10 cellular contexts compared by ENCODE assay signal in genomic region chr3:197083486-197083885, GRCh38. TPM values are rescaled to one million over a fixed set of nuclear protein-coding genes. Genes with fewer than 3 reads are reported as not detected.
A peak's percentile ranks its signal among the peaks of the same experiment; 100 is the strongest.
DNase-seq lines count a peak whose midpoint lies in the region; ATAC-seq, FAIRE-seq and TF ChIP-seq lines count a peak whose summit lies in the region.
"Had no signal": no experiment of that assay in that cellular context is flagged by ENCODE, and none has a peak within 500 bp of the region (broad histone marks: within the 10 kb centered on the region; RNA-seq: fewer than 3 reads in every experiment).

No MANE protein-coding gene starts in this region.

- H3K4me1 ChIP-seq in A549, result peaks cover 9% of the 10 kb centered on the region
- H3K4me1 ChIP-seq in esophagus squamous epithelium, result no peaks in the 10 kb centered on the region

- TF ChIP-seq RAD21 in A549 (conservative IDR thresholded peaks at IDR 0.05 in 1 of 2, IDR thresholded peaks at IDR 0.05 in 1 of 2), result no peak

- peak; percentile 85 for ATAC-seq in A549
- no peak for ATAC-seq in HG02571 (IDR thresholded peaks at IDR 0.05; ENCODE audit: unreplicated experiment)
- no peak for ATAC-seq in GM18861 (IDR thresholded peaks at IDR 0.05; ENCODE audit: unreplicated experiment)

- CTCF ChIA-PET in A549 (lab: Yijun Ruan, JAX), result interaction anchor here (0.9 to 1.3 kb wide), 2 partner anchors 9 to 54 kb away, joined by 3 read pairs; partner anchors contain the start of gene MELTF

- 80% methylated on average over 4 of the region's 4 CpGs for WGBS in A549 (ENCODE audit: missing lambda C conversion rate)
- WGBS in esophagus squamous epithelium, 2 donors, result 74 to 87% methylated on average over 4 of the region's 4 CpGs

- DNase-seq in A549 (ENCODE audit: low read depth in 1 of 2, low spot score in 1 of 2), result peak; percentile 2 to 6
- peak; percentile 8 for DNase-seq in H4 (ENCODE audit: low spot score)
- peak; percentile 52 to 63 for DNase-seq in activated T-cell treated with anti-CD3 and anti-CD28 coated beads, Interleukin-2, amount 50 U/mL, for 48 hours
- peak; percentile 87 for DNase-seq in iris pigment epithelial cell (ENCODE audit: low read depth)
- no peak for DNase-seq in esophagus squamous epithelium (lab: John Stamatoyannopoulos, UW)
- DNase-seq in globus pallidus (ENCODE audit: low spot score), result no peak
- DNase-seq: SHP77 had no signal

- H3K36me3 ChIP-seq in esophagus squamous epithelium, result peaks cover 0 to 73% (median 0%) of the 10 kb centered on the region in 3 donors

- H3K9me3 ChIP-seq in A549 (no peaks in the 10 kb centered on the region), esophagus squamous epithelium (no peaks in the 10 kb centered on the region)

- H3K27me3 ChIP-seq in esophagus squamous epithelium, result no peaks in the 10 kb centered on the region

- no peak overlapping the region for H3K4me2 ChIP-seq in A549

- intact Hi-C loops in esophagus squamous epithelium (cut with DNase I), result no loop called here

- no peak for FAIRE-seq in A549 (lab: Jason Lieb, UNC)

- no peak for TF ChIP-seq POLR2A in A549 (IDR thresholded peaks at IDR 0.05; ENCODE audit: low read length)
- no peak for TF ChIP-seq POLR2A in esophagus squamous epithelium (IDR thresholded peaks at IDR 0.05)

- no peak for TF ChIP-seq EP300 in A549 (IDR thresholded peaks at IDR 0.05)

- H3K27ac ChIP-seq in A549, result 0 out of 6 replicates have a peak overlapping the region, but pooled peaks of 1 of the 2 experiments have one; percentile 38
- no peak overlapping the region for H3K27ac ChIP-seq in esophagus squamous epithelium
- H3K27ac ChIP-seq: coronary artery had no signal

- TF ChIP-seq CTCF in A549 (IDR thresholded peaks at IDR 0.05) (no peak), esophagus squamous epithelium (IDR thresholded peaks at IDR 0.05) (no peak)

- H3K4me3 ChIP-seq in A549 (no peak overlapping the region), esophagus squamous epithelium (no peak overlapping the region)
- H3K4me3 ChIP-seq: coronary artery had no signal

- POLR2A ChIA-PET in A549 (lab: Yijun Ruan, JAX), result interaction anchor here (0.5 kb wide), 1 partner anchor 16 kb away, joined by 6 read pairs; no protein-coding TSS in a partner anchor

TF ChIP-seq in A549, 52 proteins besides CTCF, POLR2A, EP300 and RAD21:
- no peak for TF ChIP-seq FOSL2 (IDR thresholded peaks at IDR 0.05)
- TF ChIP-seq FOSL2 (CRISPR knock-in tag; IDR thresholded peaks at IDR 0.05), result peak; percentile 31; the same call in 1 of the 2 replicates
- no peak for TF ChIP-seq EHMT2 (IDR thresholded peaks at IDR 0.05; ENCODE audit: low read depth)
- no peak for TF ChIP-seq USF2 (IDR thresholded peaks at IDR 0.05)

RNA-seq across cellular contexts. Expression of gene MELTF, which starts 53.9 kb away (rescaled TPM):
- 10.5 and 10.9 TPM in 2 replicates for polyA plus RNA-seq in A549 (2011; rRNA removed)
- polyA plus RNA-seq in A549 (2012; cell fraction: cytosol; rRNA removed), result 19.1 and 26.1 TPM in 2 replicates
- 66.9 and 82.6 TPM in 2 replicates for polyA plus RNA-seq in A549 (2012; cell fraction: nucleus; rRNA removed)
- 23.4 to 27.9 TPM (median 25.8 TPM) in 3 replicates for polyA plus RNA-seq in A549 (2017; fragmentation: RNase III; extraction: RNeasy Plus Mini Kit Qiagen cat#74134 plus additional on column Dnase treatment)
- 12.4 and 17.1 TPM in 2 replicates for polyA minus RNA-seq in A549 (2011; rRNA and poly(A)+ RNA removed)
- total RNA-seq in H4 (2014; rRNA removed; shearing (Covaris generic)), result 4.9 and 7.0 TPM in 2 replicates
- total RNA-seq in esophagus squamous epithelium, result 1 to 10 TPM; 3.2 to 5.9 (median 3.9) TPM

Comparison
In these comparisons a context has a peak if more than half of its experiments do, and no peak if none do; other contexts are left out.
1. ATAC-seq: peak in A549 (2 of 2); none in HG02571 (single experiment) and GM18861 (single experiment).
2. DNase-seq: peak in A549 (2 of 2), H4 (single experiment), activated T-cell treated with anti-CD3 and anti-CD28 coated beads, Interleukin-2, amount 50 U/mL, for 48 hours (2 of 2) and iris pigment epithelial cell (single experiment); none in esophagus squamous epithelium (single experiment) and globus pallidus (single experiment).